ENCODE assay signal across 8 cellular contexts in genomic region chr10:11685787-11686218, GRCh38. TPM values are rescaled to one million over a fixed set of nuclear protein-coding genes. Genes with fewer than 3 reads are reported as not detected.
DNase-seq lines count a peak whose midpoint lies in the region; ATAC-seq, FAIRE-seq and TF ChIP-seq lines count a peak whose summit lies in the region.

No MANE protein-coding gene starts in this region.

- DNase-seq in SKM-1 treated with dmso at 0.1 percent for 144 hours (lab: John Stamatoyannopoulos, UW; ENCODE audit: unreplicated experiment) (peak; percentile 29), SKM-1 (lab: John Stamatoyannopoulos, UW; ENCODE audit: unreplicated experiment) (no peak), NCI-H2029 (lab: John Stamatoyannopoulos, UW) (peak; percentile 50), glomerular endothelial cell (ENCODE audit: extremely low read depth, low read depth, low spot score) (peak; percentile 85), D721Med (ENCODE audit: insufficient read length, low spot score) (no peak)
- DNase-seq in activated CD4-positive, alpha-beta T cell treated with anti-CD3 and anti-CD28 coated beads, Interleukin-2, amount 50 U/mL, for 1 hour: peak; percentile 63
- peak; percentile 19 for DNase-seq in stimulated activated CD4-positive, alpha-beta T cell treated with anti-CD3 and anti-CD28 coated beads, Interleukin-1b, Interleukin-23, amount 100 ng/mL, for 48 hours

- no peak for FAIRE-seq in D721Med (lab: Jason Lieb, UNC)

- ATAC-seq in HG03432 (IDR thresholded peaks at IDR 0.05; ENCODE audit: unreplicated experiment): no peak

- no peak for TF ChIP-seq CTCF in D721Med (IDR thresholded peaks at IDR 0.05; ENCODE audit: insufficient read depth, missing control alignments)

RNA-seq across cellular contexts. Expression of gene ECHDC3, which starts 56.4 kb away (rescaled TPM):
- total RNA-seq in glomerular endothelial cell: 3.7 and 7.1 TPM in 2 replicates

Comparison
In these comparisons a context has a peak if more than half of its experiments do, and no peak if none do; other contexts are left out.
1. DNase-seq: peak in SKM-1 treated with dmso at 0.1 percent for 144 hours (single experiment), NCI-H2029 (single experiment), activated CD4-positive, alpha-beta T cell treated with anti-CD3 and anti-CD28 coated beads, Interleukin-2, amount 50 U/mL, for 1 hour (single experiment), glomerular endothelial cell (single experiment) and stimulated activated CD4-positive, alpha-beta T cell treated with anti-CD3 and anti-CD28 coated beads, Interleukin-1b, Interleukin-23, amount 100 ng/mL, for 48 hours (single experiment); none in SKM-1 (single experiment) and D721Med (single experiment).